22 cellular contexts compared by ENCODE assay signal in genomic region chr14:100755649-100756048, GRCh38. TPM values are rescaled to one million over a fixed set of nuclear protein-coding genes. Genes with fewer than 3 reads are reported as not detected.
DNase-seq lines count a peak whose midpoint lies in the region; ATAC-seq, FAIRE-seq and TF ChIP-seq lines count a peak whose summit lies in the region.
"Had no signal": no experiment of that assay in that cellular context is flagged by ENCODE, and none has a peak within 500 bp of the region (broad histone marks: within the 10 kb centered on the region; RNA-seq: fewer than 3 reads in every experiment).

No MANE protein-coding gene starts in this region.

- H3K36me3 ChIP-seq in fibroblast of lung (ENCODE audit: control insufficient read depth, insufficient read depth, low read length), result no peaks in the 10 kb centered on the region
- H3K36me3 ChIP-seq in prostate gland, result no peaks in the 10 kb centered on the region
- H3K36me3 ChIP-seq in colonic mucosa, result no peaks in the 10 kb centered on the region
- H3K36me3 ChIP-seq: esophagus muscularis mucosa, heart right ventricle, thoracic aorta had no signal

- POLR2A ChIA-PET in A549 (lab: Yijun Ruan, JAX), result no interaction called here

- H3K9me3 ChIP-seq in A549 (peaks cover 3% of the 10 kb centered on the region; the same call in 1 of the 3 replicates), fibroblast of lung (ENCODE audit: control insufficient read depth, insufficient read depth, low read depth, low read length) (no peaks in the 10 kb centered on the region), prostate gland (no peaks in the 10 kb centered on the region), colonic mucosa (no peaks in the 10 kb centered on the region)
- H3K9me3 ChIP-seq: esophagus muscularis mucosa, heart right ventricle, thoracic aorta had no signal

- no peak for ATAC-seq in A549
- ATAC-seq in HG02973 (IDR thresholded peaks at IDR 0.05; ENCODE audit: unreplicated experiment), result no peak
- ATAC-seq: heart right ventricle, natural killer cell had no signal

- no peak overlapping the region for H3K27ac ChIP-seq in A549
- no peak overlapping the region for H3K27ac ChIP-seq in fibroblast of lung (ENCODE audit: insufficient read depth, low read length)
- H3K27ac ChIP-seq in prostate gland, result no peak overlapping the region
- H3K27ac ChIP-seq in colonic mucosa, result no peak overlapping the region
- H3K27ac ChIP-seq: esophagus muscularis mucosa, heart right ventricle, thoracic aorta had no signal

- H3K4me2 ChIP-seq in A549 (no peak overlapping the region), fibroblast of lung (ENCODE audit: extremely low read depth, insufficient read depth, low read length) (no peak overlapping the region)

- no peaks in the 10 kb centered on the region for H4K20me1 ChIP-seq in fibroblast of lung (ENCODE audit: control insufficient read depth, extremely low read depth, insufficient read depth, low read length)

- TF ChIP-seq POLR2A in A549 (IDR thresholded peaks at IDR 0.05; ENCODE audit: low read length) (no peak), prostate gland (IDR thresholded peaks at IDR 0.05) (no peak)

- no peaks in the 10 kb centered on the region for H3K79me2 ChIP-seq in fibroblast of lung (ENCODE audit: control insufficient read depth, insufficient read depth, low read length)

- CTCF ChIA-PET in A549 (lab: Yijun Ruan, JAX), result interaction anchor here (1.1 kb wide), 1 partner anchor 14 kb away, joined by 3 read pairs; no protein-coding TSS in a partner anchor

- H3K4me3 ChIP-seq in A549 (no peak overlapping the region), fibroblast of lung (replicated peaks in 1 of 4; ENCODE audit: control extremely low read depth in 1 of 4, insufficient read depth in 1 of 4, low read depth in 3 of 4, low read length in 4 of 4) (no peak overlapping the region), prostate gland (no peak overlapping the region), colonic mucosa (no peak overlapping the region)
- H3K4me3 ChIP-seq: esophagus muscularis mucosa, heart right ventricle, thoracic aorta had no signal

- DNase-seq in A549 (ENCODE audit: low read depth in 1 of 2, low spot score in 1 of 2) (no peak), HCEC 1CT (peak; percentile 52), RCC 7860 (ENCODE audit: low spot score) (peak; percentile 23), fibroblast of lung (ENCODE audit: low read depth in 2 of 2) (peak; percentile 18 to 69), prostate gland (ENCODE audit: low spot score) (no peak), NCI-H2227 (lab: John Stamatoyannopoulos, UW; ENCODE audit: unreplicated experiment) (no peak), colonic mucosa (no peak)
- DNase-seq: activated CD4-positive, alpha-beta T cell treated with anti-CD3 and anti-CD28 coated beads for 48 hours; activated naive CD4-positive, alpha-beta T cell treated with anti-CD3 and anti-CD28 coated beads for 36 hours; AML-193; dermis blood vessel endothelial cell; GF-D8; heart right ventricle; natural killer cell; NCI-H1694; NCI-H446 treated with DMSO at 0.1 percent for 48 hours; posterior cingulate gyrus had no signal

- TF ChIP-seq CTCF in A549 (IDR thresholded peaks at IDR 0.05) (no peak), fibroblast of lung (conservative IDR thresholded peaks at IDR 0.05 in 1 of 2, IDR thresholded peaks at IDR 0.05 in 1 of 2; ENCODE audit: low read depth in 1 of 2, low read length in 2 of 2) (no peak), prostate gland (IDR thresholded peaks at IDR 0.05) (no peak), colonic mucosa (IDR thresholded peaks at IDR 0.05) (no peak)

- no peak overlapping the region for H2AFZ ChIP-seq in fibroblast of lung (ENCODE audit: low read length)

- no peak for TF ChIP-seq EP300 in A549 (IDR thresholded peaks at IDR 0.05)

- no peak for TF ChIP-seq RAD21 in A549 (conservative IDR thresholded peaks at IDR 0.05 in 1 of 2, IDR thresholded peaks at IDR 0.05 in 1 of 2)

- FAIRE-seq in A549 (lab: Jason Lieb, UNC), result peak; percentile 78
- no peak for FAIRE-seq in RCC 7860 (lab: Jason Lieb, UNC)
- FAIRE-seq: GM12892 had no signal

- no peaks in the 10 kb centered on the region for H3K27me3 ChIP-seq in fibroblast of lung (ENCODE audit: control insufficient read depth, insufficient read depth, low read length)
- no peaks in the 10 kb centered on the region for H3K27me3 ChIP-seq in prostate gland (replicated peaks; ENCODE audit: insufficient read depth)
- no peaks in the 10 kb centered on the region for H3K27me3 ChIP-seq in colonic mucosa

- H3K4me1 ChIP-seq in A549 (no peaks in the 10 kb centered on the region), fibroblast of lung (ENCODE audit: control insufficient read depth, extremely low read depth, insufficient read depth, low read length) (no peaks in the 10 kb centered on the region), prostate gland (replicated peaks) (no peaks in the 10 kb centered on the region), colonic mucosa (no peaks in the 10 kb centered on the region)
- H3K4me1 ChIP-seq: esophagus muscularis mucosa, heart right ventricle had no signal

- H3K9ac ChIP-seq in fibroblast of lung (ENCODE audit: insufficient read depth, low read length) (no peak overlapping the region), colonic mucosa (ENCODE audit: low read depth in 2 of 2, low read length in 2 of 2) (no peak overlapping the region)

- WGBS in A549 (ENCODE audit: missing lambda C conversion rate), result 66% methylated on average over 1 of the region's 1 CpG
- WGBS in prostate gland, result 82% methylated on average over 1 of the region's 1 CpG

- intact Hi-C loops in prostate gland (cut with DNase I) (no loop called here), colonic mucosa (cut with DNase I) (no loop called here)

TF ChIP-seq in A549, 52 proteins besides CTCF, POLR2A, EP300 and RAD21:
- TF ChIP-seq HOXB13 (CRISPR knock-in tag; IDR thresholded peaks at IDR 0.05; ENCODE audit: low read depth) (no peak), NFE2L2 (conservative IDR thresholded peaks at IDR 0.05; ENCODE audit: low read length) (no peak), FOSL2 (IDR thresholded peaks at IDR 0.05) (no peak), FOSL2 (CRISPR knock-in tag; IDR thresholded peaks at IDR 0.05) (peak; percentile 72), HEYL (CRISPR knock-in tag; IDR thresholded peaks at IDR 0.05) (no peak), EHF (CRISPR knock-in tag; IDR thresholded peaks at IDR 0.05) (no peak), ZSCAN20 (CRISPR knock-in tag; IDR thresholded peaks at IDR 0.05) (no peak)

RNA-seq across cellular contexts. Expression of gene DLK1, which starts 29.0 kb away (rescaled TPM):
- 0.13 TPM in 1 of 2 replicates, not detected in the other for polyA plus RNA-seq in A549 (2011; rRNA removed)
- polyA plus RNA-seq in A549 (2012; cell fraction: cytosol; rRNA removed), result 0.04 and 0.10 TPM in 2 replicates
- 0.08 TPM in 1 of 2 replicates, not detected in the other for polyA plus RNA-seq in A549 (2012; cell fraction: nucleus; rRNA removed)
- 0.06 to 0.08 TPM in 2 of 3 replicates, not detected in the other for polyA plus RNA-seq in A549 (2017; fragmentation: RNase III; extraction: RNeasy Plus Mini Kit Qiagen cat#74134 plus additional on column Dnase treatment)
- not detected in 2 replicates for polyA minus RNA-seq in A549 (2011; rRNA and poly(A)+ RNA removed)
- total RNA-seq in fibroblast of lung, result not detected in 2 replicates
- polyA plus RNA-seq in fibroblast of lung, result not detected in 2 replicates
- not detected in 2 replicates for polyA plus RNA-seq in fibroblast of lung (2012)
- polyA minus RNA-seq in fibroblast of lung (ENCODE audit: low replicate concordance), result not detected in 2 replicates
- 10 to 100 TPM in 1 of 2 donors, under 1 TPM in 1; 0.14 to 100.0 TPM for total RNA-seq in prostate gland
- total RNA-seq in colonic mucosa, result 1 to 10 TPM in 1 of 2 donors, not detected in 1; 2.2 TPM
- total RNA-seq: activated naive CD4-positive, alpha-beta T cell treated with anti-CD3 and anti-CD28 coated beads for 36 hours; dermis blood vessel endothelial cell; lung microvascular endothelial cell; natural killer cell; thoracic aorta had no signal

Comparison
In these comparisons a context has a peak if more than half of its experiments do, and no peak if none do; other contexts are left out.
1. DNase-seq: peak in HCEC 1CT (single experiment), RCC 7860 (single experiment) and fibroblast of lung (2 of 2); none in A549 (0 of 2), prostate gland (single experiment), NCI-H2227 (single experiment) and colonic mucosa (single experiment).